In genomic region chr4:19786616-19787015, GRCh38 we compare ENCODE assay signal across 8 cellular contexts.
"Had no signal": no experiment of that assay in that cellular context is flagged by ENCODE, and none has a peak within 500 bp of the region (broad histone marks: within the 10 kb centered on the region; RNA-seq: fewer than 3 reads in every experiment).

No MANE protein-coding gene starts in this region.

- DNase-seq: IMR-90, KBM-7, KG1 had no signal

- H3K27ac Mint-ChIP-seq: IgD-negative memory B cell had no signal

- H3K4me3 ChIP-seq: K562 had no signal

- H3K36me3 Mint-ChIP-seq: IgD-negative memory B cell had no signal

- FAIRE-seq: HepG2, HTR-8/SVneo, K562 had no signal

- H3K27ac ChIP-seq: HL-60 had no signal

- H3K4me3 Mint-ChIP-seq: IgD-negative memory B cell had no signal

- H3K27me3 Mint-ChIP-seq: IgD-negative memory B cell had no signal
